ENCODE assay signal across 27 cellular contexts in the genomic region with DNA sequence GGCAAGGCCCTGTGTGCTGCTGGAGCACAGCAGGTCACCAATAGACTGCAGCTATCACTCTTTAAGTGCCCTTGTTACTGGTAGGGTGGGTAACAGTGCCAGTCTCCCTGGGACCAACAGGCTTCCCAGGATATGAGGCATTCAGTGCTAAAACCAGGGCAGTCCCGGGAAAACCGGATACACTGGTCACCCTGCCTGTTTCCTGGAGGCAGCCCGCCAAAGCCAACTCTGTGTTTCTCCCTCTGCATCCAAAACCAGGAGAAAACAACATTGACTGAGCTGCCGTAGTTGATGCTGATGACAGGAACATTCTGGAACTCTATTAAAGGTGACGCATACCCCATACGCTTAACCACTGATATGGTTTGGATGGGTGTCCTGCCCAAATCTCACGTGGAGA.
A peak's percentile ranks its signal among the peaks of the same experiment; 100 is the strongest.
DNase-seq lines count a peak whose midpoint lies in the region; ATAC-seq and TF ChIP-seq lines count a peak whose summit lies in the region.
"Had no signal": no experiment of that assay in that cellular context is flagged by ENCODE, and none has a peak within 500 bp of the region (broad histone marks: within the 10 kb centered on the region; RNA-seq: fewer than 3 reads in every experiment).

No MANE protein-coding gene starts in this region.

- TF ChIP-seq CTCF in heart right ventricle (IDR thresholded peaks at IDR 0.05), result no peak

- no peak overlapping the region for H2BK5ac ChIP-seq in neuronal stem cell (ENCODE audit: low read length)

- peak overlapping the region; percentile 34 for H2AK5ac ChIP-seq in neuronal stem cell (ENCODE audit: low read depth, low read length)

- H3K27me3 ChIP-seq in right cardiac atrium (ENCODE audit: control insufficient read depth, insufficient read depth) (no peaks in the 10 kb centered on the region), heart right ventricle (peaks cover 0 to 57% (median 33%) of the 10 kb centered on the region in 7 donors), neuronal stem cell (ENCODE audit: control insufficient read depth in 3 of 3, insufficient read depth in 3 of 3, low read depth in 1 of 3, low read length in 3 of 3) (peaks cover 0 to 28% (median 0%) of the 10 kb centered on the region in 3 experiments), MG63 (no peaks in the 10 kb centered on the region)
- H3K27me3 ChIP-seq: adrenal gland, SJCRH30 had no signal

- H2AFZ ChIP-seq in neuronal stem cell (ENCODE audit: low read length), result no peak overlapping the region

- H3K4me3 ChIP-seq in right cardiac atrium (ENCODE audit: low read length) (no peak overlapping the region), heart right ventricle (no peak overlapping the region), neuronal stem cell (ENCODE audit: low read length in 2 of 2) (no peak overlapping the region), MG63 (no peak overlapping the region)
- H3K4me3 ChIP-seq: adrenal gland, dorsolateral prefrontal cortex, SJCRH30, thoracic aorta had no signal

- no peak overlapping the region for H2BK15ac ChIP-seq in neuronal stem cell (ENCODE audit: low read length)

- no peak overlapping the region for H4K91ac ChIP-seq in neuronal stem cell (ENCODE audit: low read depth, low read length, poor library complexity)

- H3K4me1 ChIP-seq in right cardiac atrium (ENCODE audit: control insufficient read depth, insufficient read depth, low read length) (no peaks in the 10 kb centered on the region), heart right ventricle (no peaks in the 10 kb centered on the region), neuronal stem cell (ENCODE audit: control insufficient read depth in 2 of 2, insufficient read depth in 1 of 2, low read depth in 1 of 2, low read length in 2 of 2) (peaks cover 0 to 4% of the 10 kb centered on the region in 2 donors)
- H3K4me1 ChIP-seq: adrenal gland, SJCRH30 had no signal

- 62% methylated on average over 7 of the region's 7 CpGs for WGBS in right cardiac atrium
- 57 to 67% methylated on average over 7 of the region's 7 CpGs for WGBS in heart right ventricle, 2 donors
- WGBS in neuronal stem cell (ENCODE audit: extremely low coverage in 2 of 2, insufficient read length in 2 of 2, insufficient replicate concordance in 1 of 2), 2 donors, result no CpG with 5 or more reads among the region's 7 CpGs

- H3K4me2 ChIP-seq in neuronal stem cell (ENCODE audit: insufficient read depth, low read length, poor library complexity, severe bottlenecking), result no peak overlapping the region

- POLR2A ChIA-PET in activated CD4-positive, alpha-beta T cell treated with anti-CD3 and anti-CD28 coated beads for 36 hours (lab: Charles Lee), result no interaction called here

- no peaks in the 10 kb centered on the region for H3K9me3 ChIP-seq in right cardiac atrium (ENCODE audit: control insufficient read depth, low read length)
- no peaks in the 10 kb centered on the region for H3K9me3 ChIP-seq in heart right ventricle
- peaks cover 0 to 2% of the 10 kb centered on the region in 2 donors for H3K9me3 ChIP-seq in neuronal stem cell (replicated peaks in 1 of 2; ENCODE audit: control insufficient read depth in 2 of 2, insufficient read depth in 1 of 2, low read depth in 1 of 2, low read length in 2 of 2)
- H3K9me3 ChIP-seq in MG63, result no peaks in the 10 kb centered on the region
- H3K9me3 ChIP-seq: adrenal gland, SJCRH30, thoracic aorta had no signal

- H3K18ac ChIP-seq in neuronal stem cell (ENCODE audit: low read length), result peak overlapping the region; percentile 21

- H3K9me3 Mint-ChIP-seq in activated CD4-positive, alpha-beta T cell treated with anti-CD3 and anti-CD28 coated beads for 36 hours (ENCODE audit: low read depth), result no peaks in the 10 kb centered on the region
- H3K9me3 Mint-ChIP-seq: activated naive CD4-positive, alpha-beta T cell treated with anti-CD3 and anti-CD28 coated beads, Interleukin-2, amount 10 ng/mL, durations not matched to agents 7 days and 5 days; activated T-helper 1 cell treated with anti-CD3 and anti-CD28 coated beads, Interleukin-12 subunit alpha, Interleukin-12 subunit beta, Interleukin-2, Interleukin-4 antibody, amounts not matched to agents 30 ng/mL and 10 ng/mL and 1 ng/mL, durations not matched to agents 14 hours and 24 hours and 36 hours; immature natural killer cell; nephron had no signal

- no peak for DNase-seq in right cardiac atrium
- no peak for DNase-seq in heart right ventricle
- peak; percentile 45 for DNase-seq in dermis blood vessel endothelial cell
- no peak for DNase-seq in neuronal stem cell (ENCODE audit: low spot score)
- DNase-seq in ecto neural progenitor cell (ENCODE audit: low spot score), result no peak
- no peak for DNase-seq in sciatic nerve (ENCODE audit: low spot score)
- no peak for DNase-seq in activated CD4-positive, alpha-beta T cell treated with anti-CD3 and anti-CD28 coated beads for 36 hours
- no peak for DNase-seq in MG63
- DNase-seq: activated CD4-positive, CD25-positive, alpha-beta regulatory T cell; activated naive CD4-positive, alpha-beta T cell treated with anti-CD3 and anti-CD28 coated beads, Interleukin-2, amount 10 ng/mL, durations not matched to agents 7 days and 5 days; cerebellar nuclear complex; dorsolateral prefrontal cortex; HCEC 1CT; immature natural killer cell; IMR-90; NCI-H1694; NCI-H446 treated with DMSO at 0.1 percent for 48 hours; SJCRH30; stimulated activated CD4-positive, alpha-beta T cell treated with anti-CD3 and anti-CD28 coated beads, Interleukin-2, amount 100 ng/mL, for 24 hours; stimulated activated naive CD8-positive, alpha-beta T cell treated with anti-CD3 and anti-CD28 coated beads, Interleukin-15, Interleukin-2, amounts not matched to agents 100 U/mL and 50 U/mL, for 24 hours; T-helper 9 cell had no signal

- no peak overlapping the region for H3K14ac ChIP-seq in neuronal stem cell (ENCODE audit: low read length)

- no peaks in the 10 kb centered on the region for H3K36me3 Mint-ChIP-seq in activated CD4-positive, alpha-beta T cell treated with anti-CD3 and anti-CD28 coated beads for 36 hours (ENCODE audit: low read depth)
- H3K36me3 Mint-ChIP-seq: activated naive CD4-positive, alpha-beta T cell treated with anti-CD3 and anti-CD28 coated beads, Interleukin-2, amount 10 ng/mL, durations not matched to agents 7 days and 5 days; CD8-positive, alpha-beta memory T cell; immature natural killer cell had no signal

- H3K27ac ChIP-seq in right cardiac atrium (ENCODE audit: low read length) (no peak overlapping the region), heart right ventricle (no peak overlapping the region), neuronal stem cell (replicated peaks; ENCODE audit: low read length) (no peak overlapping the region)
- H3K27ac ChIP-seq: adrenal gland, dorsolateral prefrontal cortex, SJCRH30, thoracic aorta had no signal

- no peak overlapping the region for H3K23ac ChIP-seq in neuronal stem cell (ENCODE audit: low read depth, low read length, poor library complexity)

- no peak overlapping the region for H3K9ac ChIP-seq in neuronal stem cell (ENCODE audit: low read depth, low read length, poor library complexity)

- H3K4ac ChIP-seq in neuronal stem cell (ENCODE audit: low read length), result no peak overlapping the region

- H3K27ac Mint-ChIP-seq in activated CD4-positive, alpha-beta T cell treated with anti-CD3 and anti-CD28 coated beads for 36 hours, result no peak overlapping the region
- H3K27ac Mint-ChIP-seq: activated naive CD4-positive, alpha-beta T cell treated with anti-CD3 and anti-CD28 coated beads, Interleukin-2, amount 10 ng/mL, durations not matched to agents 7 days and 5 days; activated T-helper 1 cell treated with anti-CD3 and anti-CD28 coated beads, Interleukin-12 subunit alpha, Interleukin-12 subunit beta, Interleukin-2, Interleukin-4 antibody, amounts not matched to agents 30 ng/mL and 10 ng/mL and 1 ng/mL, durations not matched to agents 14 hours and 24 hours and 36 hours; immature natural killer cell; nephron had no signal

- H3K79me1 ChIP-seq in neuronal stem cell (ENCODE audit: low read depth, low read length), result no peaks in the 10 kb centered on the region

- no peaks in the 10 kb centered on the region for H3K4me1 Mint-ChIP-seq in activated CD4-positive, alpha-beta T cell treated with anti-CD3 and anti-CD28 coated beads for 36 hours
- H3K4me1 Mint-ChIP-seq: activated naive CD4-positive, alpha-beta T cell treated with anti-CD3 and anti-CD28 coated beads, Interleukin-2, amount 10 ng/mL, durations not matched to agents 7 days and 5 days; CD8-positive, alpha-beta memory T cell; immature natural killer cell; nephron had no signal

- intact Hi-C loops in right cardiac atrium (cut with DNase I) (no loop called here), heart right ventricle (cut with DNase I) (no loop called here), sciatic nerve (cut with DNase I) (no loop called here)
- intact Hi-C loops in activated CD4-positive, alpha-beta T cell treated with anti-CD3 and anti-CD28 coated beads for 36 hours (cut with DNase I, micrococcal nuclease), result no loop called here

- no peak overlapping the region for H4K8ac ChIP-seq in neuronal stem cell (ENCODE audit: low read depth, low read length)

- CTCF ChIA-PET in activated CD4-positive, alpha-beta T cell treated with anti-CD3 and anti-CD28 coated beads for 36 hours (lab: Charles Lee), result no interaction called here

- H2BK12ac ChIP-seq in neuronal stem cell (ENCODE audit: low read length), result no peak overlapping the region

- no peak overlapping the region for H3K4me3 Mint-ChIP-seq in activated CD4-positive, alpha-beta T cell treated with anti-CD3 and anti-CD28 coated beads for 36 hours
- H3K4me3 Mint-ChIP-seq: activated naive CD4-positive, alpha-beta T cell treated with anti-CD3 and anti-CD28 coated beads, Interleukin-2, amount 10 ng/mL, durations not matched to agents 7 days and 5 days; activated T-helper 1 cell treated with anti-CD3 and anti-CD28 coated beads, Interleukin-12 subunit alpha, Interleukin-12 subunit beta, Interleukin-2, Interleukin-4 antibody, amounts not matched to agents 30 ng/mL and 10 ng/mL and 1 ng/mL, durations not matched to agents 14 hours and 24 hours and 36 hours; CD8-positive, alpha-beta memory T cell; immature natural killer cell; nephron had no signal

- ATAC-seq in right cardiac atrium, result peak; percentile 66 to 71
- ATAC-seq in heart right ventricle, result no peak
- ATAC-seq in sciatic nerve, result no peak
- no peak for ATAC-seq in activated CD4-positive, alpha-beta T cell treated with anti-CD3 and anti-CD28 coated beads for 36 hours
- ATAC-seq: left colon; stimulated activated naive CD8-positive, alpha-beta T cell treated with anti-CD3 and anti-CD28 coated beads, Interleukin-15, Interleukin-2, amounts not matched to agents 100 U/mL and 50 U/mL, for 24 hours had no signal

- no peaks in the 10 kb centered on the region for H3K36me3 ChIP-seq in heart right ventricle
- no peaks in the 10 kb centered on the region for H3K36me3 ChIP-seq in neuronal stem cell (replicated peaks in 1 of 2; ENCODE audit: control insufficient read depth in 2 of 2, insufficient read depth in 2 of 2, low read length in 2 of 2)
- no peaks in the 10 kb centered on the region for H3K36me3 ChIP-seq in MG63
- H3K36me3 ChIP-seq: adrenal gland, SJCRH30, thoracic aorta had no signal

- H3K27me3 Mint-ChIP-seq in activated CD4-positive, alpha-beta T cell treated with anti-CD3 and anti-CD28 coated beads for 36 hours, result no peaks in the 10 kb centered on the region
- H3K27me3 Mint-ChIP-seq: activated naive CD4-positive, alpha-beta T cell treated with anti-CD3 and anti-CD28 coated beads, Interleukin-2, amount 10 ng/mL, durations not matched to agents 7 days and 5 days had no signal

- no peak overlapping the region for H2BK120ac ChIP-seq in neuronal stem cell (ENCODE audit: low read depth, low read length)

Comparison
In these comparisons a context has a peak if more than half of its experiments do, and no peak if none do; other contexts are left out.
1. ATAC-seq: peak in right cardiac atrium (2 of 2); none in heart right ventricle (0 of 8), sciatic nerve (single experiment) and activated CD4-positive, alpha-beta T cell treated with anti-CD3 and anti-CD28 coated beads for 36 hours (single experiment).